ENCODE assay signal across 10 cellular contexts in the genomic region with DNA sequence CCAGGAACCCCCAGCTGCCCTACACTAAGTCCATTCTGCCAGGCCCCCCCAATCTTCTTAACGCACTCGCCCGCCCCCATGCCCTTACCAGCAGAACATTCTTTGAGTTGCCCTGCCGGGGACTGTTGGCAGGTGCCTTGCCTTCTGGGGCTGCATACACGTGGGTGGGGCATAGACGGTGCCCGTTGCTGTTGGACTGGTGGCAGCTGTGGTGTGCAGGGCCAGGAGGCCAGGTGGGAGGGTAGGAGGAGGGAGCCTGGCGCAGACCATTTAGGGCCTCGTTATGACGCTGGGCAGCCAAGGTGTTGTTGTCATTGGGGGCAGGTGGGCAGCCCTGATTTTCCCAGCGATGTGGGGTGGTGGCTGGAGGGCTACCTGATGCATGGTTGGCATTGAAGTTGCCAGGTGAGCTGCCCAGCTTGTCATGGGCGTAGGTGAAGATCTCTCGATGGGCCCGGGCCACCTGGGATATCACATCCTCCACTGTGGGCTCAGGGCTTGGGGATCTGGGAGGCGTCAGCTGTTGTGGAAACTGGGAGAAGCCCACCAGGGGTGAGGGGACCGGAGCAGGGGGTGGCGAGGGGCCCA. TPM values are rescaled to one million over a fixed set of nuclear protein-coding genes. Genes with fewer than 3 reads are reported as not detected.
DNase-seq lines count a peak whose midpoint lies in the region; ATAC-seq and TF ChIP-seq lines count a peak whose summit lies in the region.
"Had no signal": no experiment of that assay in that cellular context is flagged by ENCODE, and none has a peak within 500 bp of the region (broad histone marks: within the 10 kb centered on the region; RNA-seq: fewer than 3 reads in every experiment).

No MANE protein-coding gene starts in this region.

- H3K9me3 ChIP-seq in ascending aorta (no peaks in the 10 kb centered on the region), mucosa of stomach (ENCODE audit: control insufficient read depth, low read length) (no peaks in the 10 kb centered on the region), tibial artery (no peaks in the 10 kb centered on the region)

- TF ChIP-seq CTCF in ascending aorta (IDR thresholded peaks at IDR 0.05), result no peak
- TF ChIP-seq CTCF in tibial artery (IDR thresholded peaks at IDR 0.05), result no peak

- H3K27ac ChIP-seq in ascending aorta (peak overlapping the region; percentile 91 to 99), tibial artery (peak overlapping the region; percentile 94 to 98)
- H3K27ac ChIP-seq: SK-N-MC had no signal

- peak overlapping the region; percentile 77 for H3K4me3 Mint-ChIP-seq in activated T-cell treated with anti-CD3 and anti-CD28 coated beads, Interleukin-2, amount 50 U/mL, for 4 hours

- intact Hi-C loops in ascending aorta (cut with DNase I), result no loop called here
- intact Hi-C loops in tibial artery (cut with DNase I; ENCODE audit: low total_unique reads), result no loop called here

- H3K36me3 ChIP-seq in ascending aorta (peaks cover 49 to 52% of the 10 kb centered on the region in 2 donors), mucosa of stomach (ENCODE audit: control insufficient read depth, insufficient read depth, low read length) (peaks cover 34% of the 10 kb centered on the region), tibial artery (peaks cover 50 to 71% (median 54%) of the 10 kb centered on the region in 3 donors)

- H3K4me1 ChIP-seq in ascending aorta, result peaks cover 36 to 77% of the 10 kb centered on the region in 2 donors
- H3K4me1 ChIP-seq in mucosa of stomach (ENCODE audit: control insufficient read depth, insufficient read depth, low read length), result peaks cover 49% of the 10 kb centered on the region
- peaks cover 0 to 83% (median 71%) of the 10 kb centered on the region in 4 donors for H3K4me1 ChIP-seq in tibial artery

- no peaks in the 10 kb centered on the region for H3K27me3 ChIP-seq in ascending aorta
- H3K27me3 ChIP-seq in mucosa of stomach (ENCODE audit: control insufficient read depth, insufficient read depth, low read length), result no peaks in the 10 kb centered on the region
- no peaks in the 10 kb centered on the region for H3K27me3 ChIP-seq in tibial artery

- ATAC-seq in activated T-cell treated with anti-CD3 and anti-CD28 coated beads, Interleukin-2, amount 50 U/mL, for 4 hours, result no peak
- no peak for ATAC-seq in HG02642 (IDR thresholded peaks at IDR 0.05; ENCODE audit: poor library complexity, unreplicated experiment)

- H3K9me3 Mint-ChIP-seq in activated T-cell treated with anti-CD3 and anti-CD28 coated beads, Interleukin-2, amount 50 U/mL, for 4 hours, result no peaks in the 10 kb centered on the region

- no peak for DNase-seq in activated T-cell treated with anti-CD3 and anti-CD28 coated beads, Interleukin-2, amount 50 U/mL, for 4 hours
- DNase-seq in activated T-cell treated with anti-CD3 and anti-CD28 coated beads for 4 hours (no peak), ascending aorta (ENCODE audit: low spot score in 2 of 2) (no peak), tibial artery (no peak), NOMO-1 treated with DMSO at 0.1 percent for 48 hours (lab: John Stamatoyannopoulos, UW; ENCODE audit: unreplicated experiment) (no peak), globus pallidus (ENCODE audit: low spot score) (no peak)
- DNase-seq: NCI-H2171 had no signal

- peak overlapping the region in 1 of 2 donors; percentile 9 for H3K4me3 ChIP-seq in ascending aorta
- no peak overlapping the region for H3K4me3 ChIP-seq in mucosa of stomach (ENCODE audit: low read length)
- H3K4me3 ChIP-seq in tibial artery, result no peak overlapping the region
- H3K4me3 ChIP-seq: SK-N-MC had no signal

- H3K4me1 Mint-ChIP-seq in activated T-cell treated with anti-CD3 and anti-CD28 coated beads, Interleukin-2, amount 50 U/mL, for 4 hours (ENCODE audit: low read depth), result peaks cover 63% of the 10 kb centered on the region

- peaks cover 32% of the 10 kb centered on the region for H3K36me3 Mint-ChIP-seq in activated T-cell treated with anti-CD3 and anti-CD28 coated beads, Interleukin-2, amount 50 U/mL, for 4 hours (ENCODE audit: insufficient read depth)

- H3K27me3 Mint-ChIP-seq in activated T-cell treated with anti-CD3 and anti-CD28 coated beads, Interleukin-2, amount 50 U/mL, for 4 hours (ENCODE audit: low read depth), result no peaks in the 10 kb centered on the region

- peak overlapping the region; percentile 9 for H3K9ac ChIP-seq in mucosa of stomach (ENCODE audit: low read length)

RNA-seq across cellular contexts. Expression of a gene that starts 4.9 kb away (rescaled TPM):
- total RNA-seq in activated T-cell treated with anti-CD3 and anti-CD28 coated beads, Interleukin-2, amount 50 U/mL, for 4 hours, result 10 to 100 TPM; 12.6 to 16.0 (median 13.7) TPM
- total RNA-seq in ascending aorta, result 0.43 TPM

RNA-seq across cellular contexts. Expression of a gene that starts 26.3 kb away (rescaled TPM):
- total RNA-seq in activated T-cell treated with anti-CD3 and anti-CD28 coated beads, Interleukin-2, amount 50 U/mL, for 4 hours, result 10 to 100 TPM; 63.3 to 68.5 (median 64.1) TPM
- 82.5 TPM for total RNA-seq in ascending aorta

RNA-seq across cellular contexts. Expression of a gene that starts 32.7 kb away (rescaled TPM):
- total RNA-seq in activated T-cell treated with anti-CD3 and anti-CD28 coated beads, Interleukin-2, amount 50 U/mL, for 4 hours, result 10 to 100 TPM in 2 of 3 donors, 1 to 10 TPM in 1; 6.6 to 12.4 (median 10.3) TPM
- total RNA-seq in ascending aorta, result 35.4 TPM

RNA-seq across cellular contexts. Expression of a gene that starts 41.2 kb away (rescaled TPM):
- 100 to 1,000 TPM; 133 to 140 (median 134) TPM for total RNA-seq in activated T-cell treated with anti-CD3 and anti-CD28 coated beads, Interleukin-2, amount 50 U/mL, for 4 hours
- total RNA-seq in ascending aorta, result 176 TPM

RNA-seq across cellular contexts. Expression of a gene that starts 44.9 kb away (rescaled TPM):
- total RNA-seq in activated T-cell treated with anti-CD3 and anti-CD28 coated beads, Interleukin-2, amount 50 U/mL, for 4 hours, result 100 to 1,000 TPM; 100 to 108 (median 103) TPM
- 48.9 TPM for total RNA-seq in ascending aorta
